ENCODE assay signal across 2 cellular contexts in the genomic region with DNA sequence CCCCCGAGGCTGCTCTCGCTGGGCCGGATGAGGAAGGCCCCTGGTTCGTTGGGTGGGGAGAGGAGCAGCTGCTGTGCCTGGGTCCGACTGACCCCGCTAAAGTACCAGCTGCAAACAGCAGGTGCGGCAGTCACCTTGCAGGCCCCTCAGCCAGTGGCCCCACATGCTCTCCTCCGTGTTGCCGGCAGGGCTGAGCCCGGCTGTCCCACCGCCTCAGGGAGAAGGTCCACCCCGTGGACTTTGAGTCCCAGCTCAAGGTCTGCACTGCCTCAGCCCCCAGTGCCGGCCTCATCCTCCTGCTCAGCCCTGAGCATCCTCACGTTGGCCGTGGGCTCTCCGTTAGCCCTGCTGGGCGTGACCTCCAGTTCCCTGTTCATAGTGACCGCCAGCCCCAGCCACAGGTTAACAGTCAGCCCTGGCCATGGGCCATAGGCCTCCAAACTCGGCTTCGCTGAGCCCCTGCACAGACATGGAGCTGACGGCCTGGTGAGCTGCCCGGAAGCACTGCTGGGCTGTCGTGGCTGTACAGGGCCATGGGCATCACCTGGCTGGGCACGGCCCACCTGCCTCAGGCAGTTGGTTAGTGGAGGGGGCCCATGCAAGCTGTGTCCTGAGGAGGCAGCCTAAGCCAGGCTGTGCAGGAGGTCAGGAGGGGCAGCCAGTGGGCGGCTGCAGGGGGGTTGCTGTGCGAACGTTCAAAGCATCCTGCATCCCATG.
TF ChIP-seq lines count a peak whose summit lies in the region.

No MANE protein-coding gene starts in this region.

TF ChIP-seq in A549, 52 proteins besides CTCF, POLR2A, EP300 and RAD21:
- TF ChIP-seq, protein P1, sequence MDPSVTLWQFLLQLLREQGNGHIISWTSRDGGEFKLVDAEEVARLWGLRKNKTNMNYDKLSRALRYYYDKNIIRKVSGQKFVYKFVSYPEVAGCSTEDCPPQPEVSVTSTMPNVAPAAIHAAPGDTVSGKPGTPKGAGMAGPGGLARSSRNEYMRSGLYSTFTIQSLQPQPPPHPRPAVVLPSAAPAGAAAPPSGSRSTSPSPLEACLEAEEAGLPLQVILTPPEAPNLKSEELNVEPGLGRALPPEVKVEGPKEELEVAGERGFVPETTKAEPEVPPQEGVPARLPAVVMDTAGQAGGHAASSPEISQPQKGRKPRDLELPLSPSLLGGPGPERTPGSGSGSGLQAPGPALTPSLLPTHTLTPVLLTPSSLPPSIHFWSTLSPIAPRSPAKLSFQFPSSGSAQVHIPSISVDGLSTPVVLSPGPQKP (IDR thresholded peaks at IDR 0.05; ENCODE audit: low read depth, low read length) = no peak
- TF ChIP-seq EHF (CRISPR knock-in tag; IDR thresholded peaks at IDR 0.05) (no peak), USF2 (IDR thresholded peaks at IDR 0.05) (no peak), HEYL (CRISPR knock-in tag; IDR thresholded peaks at IDR 0.05) (no peak), MAZ (IDR thresholded peaks at IDR 0.05; ENCODE audit: borderline replicate concordance, low read depth, low read length) (no peak), ZC3H11A (IDR thresholded peaks at IDR 0.05) (no peak), GATA3 (IDR thresholded peaks at IDR 0.05; ENCODE audit: borderline replicate concordance) (no peak), TP53 (CRISPR knock-in tag; IDR thresholded peaks at IDR 0.05) (no peak), CHD4 (IDR thresholded peaks at IDR 0.05; ENCODE audit: borderline replicate concordance) (no peak), SREBF2 (IDR thresholded peaks at IDR 0.05) (no peak), MYC (IDR thresholded peaks at IDR 0.05; ENCODE audit: borderline replicate concordance, low read length) (no peak), ZFP36 (IDR thresholded peaks at IDR 0.05; ENCODE audit: borderline replicate concordance, partially characterized antibody) (no peak), FOSL2 (IDR thresholded peaks at IDR 0.05) (no peak), FOSL2 (CRISPR knock-in tag; IDR thresholded peaks at IDR 0.05) (no peak), NPAS2 (CRISPR knock-in tag; IDR thresholded peaks at IDR 0.05; ENCODE audit: borderline replicate concordance) (no peak), REST (IDR thresholded peaks at IDR 0.05) (no peak), HES2 (IDR thresholded peaks at IDR 0.05) (no peak), ESRRA (IDR thresholded peaks at IDR 0.05; ENCODE audit: borderline replicate concordance, low read length) (no peak), KDM5A (IDR thresholded peaks at IDR 0.05) (no peak)
- TF ChIP-seq, protein P2, sequence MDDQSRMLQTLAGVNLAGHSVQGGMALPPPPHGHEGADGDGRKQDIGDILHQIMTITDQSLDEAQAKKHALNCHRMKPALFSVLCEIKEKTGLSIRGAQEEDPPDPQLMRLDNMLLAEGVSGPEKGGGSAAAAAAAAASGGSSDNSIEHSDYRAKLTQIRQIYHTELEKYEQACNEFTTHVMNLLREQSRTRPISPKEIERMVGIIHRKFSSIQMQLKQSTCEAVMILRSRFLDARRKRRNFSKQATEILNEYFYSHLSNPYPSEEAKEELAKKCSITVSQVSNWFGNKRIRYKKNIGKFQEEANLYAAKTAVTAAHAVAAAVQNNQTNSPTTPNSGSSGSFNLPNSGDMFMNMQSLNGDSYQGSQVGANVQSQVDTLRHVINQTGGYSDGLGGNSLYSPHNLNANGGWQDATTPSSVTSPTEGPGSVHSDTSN (IDR thresholded peaks at IDR 0.05) = no peak

TF ChIP-seq in HCT116, 20 proteins besides CTCF, POLR2A, EP300 and RAD21:
- TF ChIP-seq TCF7L2 (IDR thresholded peaks at IDR 0.05; ENCODE audit: borderline replicate concordance, extremely low read depth, insufficient read depth, insufficient read length) (no peak), JUND (IDR thresholded peaks at IDR 0.05) (no peak), ZFX (IDR thresholded peaks at IDR 0.05) (no peak), SP1 (IDR thresholded peaks at IDR 0.05; ENCODE audit: low read depth) (no peak), CBX3 (IDR thresholded peaks at IDR 0.05; ENCODE audit: low read depth) (no peak)
